Comparison of ENCODE assay signal across 23 cellular contexts in genomic region chr2:97711394-97711711, GRCh38. TPM values are rescaled to one million over a fixed set of nuclear protein-coding genes. Genes with fewer than 3 reads are reported as not detected.
DNase-seq lines count a peak whose midpoint lies in the region; ATAC-seq and TF ChIP-seq lines count a peak whose summit lies in the region.
"Had no signal": no experiment of that assay in that cellular context is flagged by ENCODE, and none has a peak within 500 bp of the region (broad histone marks: within the 10 kb centered on the region; RNA-seq: fewer than 3 reads in every experiment).

No MANE protein-coding gene starts in this region.

- peaks cover 65% of the 10 kb centered on the region for H3K4me1 Mint-ChIP-seq in activated T-cell treated with anti-CD3 and anti-CD28 coated beads, Interleukin-2, amount 50 U/mL, for 72 hours (ENCODE audit: low read depth)
- peaks cover 56 to 68% (median 64%) of the 10 kb centered on the region in 3 donors for H3K4me1 Mint-ChIP-seq in T-cell
- peaks cover 52% of the 10 kb centered on the region for H3K4me1 Mint-ChIP-seq in endothelial cell (ENCODE audit: unreplicated experiment)

- H3K27ac ChIP-seq in colonic mucosa: no peak overlapping the region
- H3K27ac ChIP-seq: esophagus muscularis mucosa, gastroesophageal sphincter, GM23248, KMS-11, lower lobe of right lung, thyroid gland had no signal

- CTCF ChIA-PET in T-cell (lab: Charles Lee): interaction anchor here (0.6 to 3.5 kb wide), 2 partner anchors 11 to 12 kb away, joined by 3 to 14 read pairs; no protein-coding TSS in a partner anchor

- DNase-seq in activated T-cell treated with anti-CD3 and anti-CD28 coated beads, Interleukin-2, amount 50 U/mL, for 72 hours: no peak
- DNase-seq in activated T-cell treated with anti-CD3 and anti-CD28 coated beads for 4 hours: no peak
- no peak for DNase-seq in T-cell
- no peak for DNase-seq in endothelial cell (ENCODE audit: low spot score)
- peak; percentile 30 for DNase-seq in sciatic nerve (ENCODE audit: low spot score)
- no peak for DNase-seq in colonic mucosa
- no peak for DNase-seq in GM03348 (ENCODE audit: low spot score)
- DNase-seq: activated CD8-positive, alpha-beta memory T cell treated with anti-CD3 and anti-CD28 coated beads for 24 hours; cerebellar nuclear complex; DMS79 treated with DMSO at 0.1 percent for 48 hours; GM23248; lower lobe of right lung; MV-4-11; NCI-H1694 treated with DMSO at 0.1 percent for 48 hours; NCI-H82; Right ventricle myocardium superior; stimulated activated CD4-positive, alpha-beta T cell treated with anti-CD3 and anti-CD28 coated beads, Interleukin-1b, Interleukin-23, amount 100 ng/mL, for 48 hours; stimulated activated naive B cell treated with anti-CD40 and anti-IgM and Interleukin-4, amounts not matched to agents 10 μg/mL and 1 μg/mL and 100 μg/mL, for 72 hours; thyroid gland had no signal

- no peaks in the 10 kb centered on the region for H3K4me1 ChIP-seq in colonic mucosa
- H3K4me1 ChIP-seq: esophagus muscularis mucosa, gastroesophageal sphincter, lower lobe of right lung, thyroid gland had no signal

- peak overlapping the region; percentile 70 to 96 for H3K4me3 Mint-ChIP-seq in activated T-cell treated with anti-CD3 and anti-CD28 coated beads, Interleukin-2, amount 50 U/mL, for 72 hours
- H3K4me3 Mint-ChIP-seq in T-cell (peak overlapping the region in 1 of 3 donors; percentile 93), endothelial cell (ENCODE audit: unreplicated experiment) (no peak overlapping the region)
- H3K4me3 Mint-ChIP-seq: stimulated activated naive B cell treated with anti-CD40 and anti-IgM and Interleukin-4, amounts not matched to agents 10 μg/mL and 1 μg/mL and 100 μg/mL, for 72 hours had no signal

- H3K27ac Mint-ChIP-seq in activated T-cell treated with anti-CD3 and anti-CD28 coated beads, Interleukin-2, amount 50 U/mL, for 72 hours: peak overlapping the region; percentile 52
- peak overlapping the region; percentile 100 for H3K27ac Mint-ChIP-seq in T-cell
- H3K27ac Mint-ChIP-seq in endothelial cell (ENCODE audit: unreplicated experiment): peak overlapping the region; percentile 74
- H3K27ac Mint-ChIP-seq: stimulated activated naive B cell treated with anti-CD40 and anti-IgM and Interleukin-4, amounts not matched to agents 10 μg/mL and 1 μg/mL and 100 μg/mL, for 72 hours had no signal

- no peak overlapping the region for H3K4me3 ChIP-seq in colonic mucosa
- H3K4me3 ChIP-seq: esophagus muscularis mucosa, gastroesophageal sphincter, GM23248, lower lobe of right lung, thyroid gland had no signal

- no peaks in the 10 kb centered on the region for H3K36me3 ChIP-seq in colonic mucosa
- H3K36me3 ChIP-seq: esophagus muscularis mucosa, gastroesophageal sphincter, lower lobe of right lung, thyroid gland had no signal

- TF ChIP-seq CTCF in endothelial cell (IDR thresholded peaks at IDR 0.05; ENCODE audit: unreplicated experiment) (no peak), colonic mucosa (IDR thresholded peaks at IDR 0.05) (no peak)

- peaks cover 0 to 1% of the 10 kb centered on the region in 2 donors for H3K9me3 Mint-ChIP-seq in activated T-cell treated with anti-CD3 and anti-CD28 coated beads, Interleukin-2, amount 50 U/mL, for 72 hours
- H3K9me3 Mint-ChIP-seq in T-cell (no peaks in the 10 kb centered on the region), endothelial cell (ENCODE audit: unreplicated experiment) (no peaks in the 10 kb centered on the region)
- H3K9me3 Mint-ChIP-seq: stimulated activated naive B cell treated with anti-CD40 and anti-IgM and Interleukin-4, amounts not matched to agents 10 μg/mL and 1 μg/mL and 100 μg/mL, for 72 hours had no signal

- H3K9ac ChIP-seq in colonic mucosa (ENCODE audit: low read depth in 2 of 2, low read length in 2 of 2): no peak overlapping the region
- H3K9ac ChIP-seq: GM23248, KMS-11 had no signal

- peaks cover 6 to 10% of the 10 kb centered on the region in 2 donors for H3K36me3 Mint-ChIP-seq in activated T-cell treated with anti-CD3 and anti-CD28 coated beads, Interleukin-2, amount 50 U/mL, for 72 hours (ENCODE audit: insufficient read depth in 2 of 2)
- H3K36me3 Mint-ChIP-seq in T-cell: peaks cover 25% of the 10 kb centered on the region
- H3K36me3 Mint-ChIP-seq in endothelial cell (ENCODE audit: low read depth, unreplicated experiment): peaks cover 6% of the 10 kb centered on the region
- H3K36me3 Mint-ChIP-seq: stimulated activated naive B cell treated with anti-CD40 and anti-IgM and Interleukin-4, amounts not matched to agents 10 μg/mL and 1 μg/mL and 100 μg/mL, for 72 hours had no signal

- no peaks in the 10 kb centered on the region for H3K27me3 Mint-ChIP-seq in activated T-cell treated with anti-CD3 and anti-CD28 coated beads, Interleukin-2, amount 50 U/mL, for 72 hours (ENCODE audit: low read depth)
- H3K27me3 Mint-ChIP-seq in T-cell (no peaks in the 10 kb centered on the region), endothelial cell (ENCODE audit: unreplicated experiment) (peaks cover 10% of the 10 kb centered on the region)

- H3K27me3 ChIP-seq in colonic mucosa: no peaks in the 10 kb centered on the region
- H3K27me3 ChIP-seq: thyroid gland had no signal

- no peaks in the 10 kb centered on the region for H3K9me3 ChIP-seq in colonic mucosa
- H3K9me3 ChIP-seq: esophagus muscularis mucosa, gastroesophageal sphincter, lower lobe of right lung, thyroid gland had no signal

- POLR2A ChIA-PET in T-cell (lab: Charles Lee): no interaction called here

- intact Hi-C loops in sciatic nerve (cut with DNase I): no loop called here
- intact Hi-C loops in colonic mucosa (cut with DNase I): no loop called here

- ATAC-seq in activated T-cell treated with anti-CD3 and anti-CD28 coated beads, Interleukin-2, amount 50 U/mL, for 72 hours (replicated peaks in 1 of 2): no peak
- no peak for ATAC-seq in T-cell (replicated peaks in 1 of 4)
- ATAC-seq in sciatic nerve: no peak
- no peak for ATAC-seq in HG02678 (IDR thresholded peaks at IDR 0.05; ENCODE audit: unreplicated experiment)
- ATAC-seq: gastroesophageal sphincter; lower lobe of right lung; stimulated activated naive B cell treated with anti-CD40 and anti-IgM and Interleukin-4, amounts not matched to agents 10 μg/mL and 1 μg/mL and 100 μg/mL, for 72 hours had no signal

RNA-seq across cellular contexts. Expression of gene ZAP70, which starts 2.0 kb away (rescaled TPM):
- 100 to 1,000 TPM; 164 to 190 TPM for total RNA-seq in activated T-cell treated with anti-CD3 and anti-CD28 coated beads, Interleukin-2, amount 50 U/mL, for 72 hours
- 100 to 1,000 TPM; 449 to 534 (median 468) TPM for total RNA-seq in T-cell
- total RNA-seq in endothelial cell (ENCODE audit: unreplicated experiment): 93.4 TPM
- total RNA-seq in sciatic nerve: 4.5 TPM
- 1 to 10 TPM; 2.2 to 3.4 TPM for total RNA-seq in colonic mucosa
- total RNA-seq: GM23248 had no signal

RNA-seq across cellular contexts. Expression of gene C2orf92, which starts 41.8 kb away (rescaled TPM):
- 10 to 100 TPM; 15.2 to 18.0 TPM for total RNA-seq in activated T-cell treated with anti-CD3 and anti-CD28 coated beads, Interleukin-2, amount 50 U/mL, for 72 hours
- total RNA-seq in T-cell (10 to 100 TPM; 15.3 to 24.1 (median 16.6) TPM), endothelial cell (ENCODE audit: unreplicated experiment) (15.1 TPM), sciatic nerve (17.7 TPM), colonic mucosa (1 to 10 TPM; 4.6 to 5.0 TPM)

RNA-seq across cellular contexts. Expression of gene ACTR1B, which starts 47.5 kb away (rescaled TPM):
- total RNA-seq in activated T-cell treated with anti-CD3 and anti-CD28 coated beads, Interleukin-2, amount 50 U/mL, for 72 hours: 100 to 1,000 TPM; 123 to 129 TPM
- total RNA-seq in T-cell (100 to 1,000 TPM in 3 of 5 donors, 10 to 100 TPM in 2; 86.3 to 124 (median 101) TPM), endothelial cell (ENCODE audit: unreplicated experiment) (52.1 TPM), sciatic nerve (62.9 TPM), colonic mucosa (10 to 100 TPM; 71.3 to 82.9 TPM)

Comparison
In these comparisons a context has a peak if more than half of its experiments do, and no peak if none do; other contexts are left out.
1. RNA of gene ZAP70, which starts 2.0 kb away (total RNA-seq): 449 to 534 TPM in T-cell, 164 to 190 TPM in activated T-cell treated with anti-CD3 and anti-CD28 coated beads, Interleukin-2, amount 50 U/mL, for 72 hours and 93.4 TPM in endothelial cell (single experiment); 4.5 TPM in sciatic nerve (single experiment) and 2.2 to 3.4 TPM in colonic mucosa; every median in the first group is over 10 times any median in the second.
2. Peak in every context shown above with its lines, with median percentiles within 50 percentile points of each other: H3K27ac Mint-ChIP-seq.